Comparison of ENCODE assay signal across 24 cellular contexts in genomic region chr17:74268554-74268953, GRCh38. TPM values are rescaled to one million over a fixed set of nuclear protein-coding genes. Genes with fewer than 3 reads are reported as not detected.
DNase-seq lines count a peak whose midpoint lies in the region; ATAC-seq, FAIRE-seq and TF ChIP-seq lines count a peak whose summit lies in the region.
"Had no signal": no experiment of that assay in that cellular context is flagged by ENCODE, and none has a peak within 500 bp of the region (broad histone marks: within the 10 kb centered on the region; RNA-seq: fewer than 3 reads in every experiment).

No MANE protein-coding gene starts in this region.

- DNase-seq in stimulated activated naive CD8-positive, alpha-beta T cell treated with anti-CD3 and anti-CD28 coated beads, Interleukin-15, amount 100 ng/mL, for 72 hours: no peak
- no peak for DNase-seq in stimulated activated naive CD8-positive, alpha-beta T cell treated with anti-CD3 and anti-CD28 coated beads, Interleukin-15, Interleukin-2, amounts not matched to agents 100 U/mL and 50 U/mL, for 24 hours
- DNase-seq in T-helper 17 cell (no peak), neural progenitor cell (ENCODE audit: low spot score) (no peak), posterior vena cava (ENCODE audit: low spot score) (no peak), HTR-8/SVneo (ENCODE audit: insufficient read length, low spot score) (no peak), 8988T (no peak), suprapubic skin (ENCODE audit: low spot score in 2 of 2) (no peak)
- DNase-seq: C1 segment of cervical spinal cord, GF-D8, GOT3, KBM-7, MV-4-11, NCI-H1417, NCI-H187, NCI-H2107, NCI-H510A treated with DMSO at 0.1 percent for 48 hours, NCI-H774, PC-3, SIG-M5 had no signal

- no peak overlapping the region for H2AFZ ChIP-seq in neural progenitor cell (replicated peaks)

- H3K36me3 Mint-ChIP-seq in T-helper 17 cell (ENCODE audit: low read depth): no peaks in the 10 kb centered on the region
- no peaks in the 10 kb centered on the region for H3K36me3 Mint-ChIP-seq in neural progenitor cell

- no peak for TF ChIP-seq POLR2A in suprapubic skin (IDR thresholded peaks at IDR 0.05)

- peaks cover 5% of the 10 kb centered on the region for H3K27me3 ChIP-seq in neural progenitor cell
- H3K27me3 ChIP-seq in suprapubic skin: peaks cover 4% of the 10 kb centered on the region

- peak overlapping the region; percentile 42 to 54 for H3K27ac Mint-ChIP-seq in stimulated activated naive CD8-positive, alpha-beta T cell treated with anti-CD3 and anti-CD28 coated beads, Interleukin-15, amount 100 ng/mL, for 72 hours
- H3K27ac Mint-ChIP-seq in T-helper 17 cell (peak overlapping the region; percentile 37), neural progenitor cell (peak overlapping the region; percentile 72)

- intact Hi-C loops in posterior vena cava (cut with DNase I): no loop called here

- H3K4me2 ChIP-seq in neural progenitor cell: no peak overlapping the region

- H3K4me1 Mint-ChIP-seq in stimulated activated naive CD8-positive, alpha-beta T cell treated with anti-CD3 and anti-CD28 coated beads, Interleukin-15, amount 100 ng/mL, for 72 hours: peaks cover 25% of the 10 kb centered on the region
- peaks cover 15% of the 10 kb centered on the region for H3K4me1 Mint-ChIP-seq in T-helper 17 cell
- H3K4me1 Mint-ChIP-seq in neural progenitor cell: peaks cover 48% of the 10 kb centered on the region

- peaks cover 42% of the 10 kb centered on the region for H3K27me3 Mint-ChIP-seq in stimulated activated naive CD8-positive, alpha-beta T cell treated with anti-CD3 and anti-CD28 coated beads, Interleukin-15, amount 100 ng/mL, for 72 hours
- H3K27me3 Mint-ChIP-seq in T-helper 17 cell (peaks cover 7% of the 10 kb centered on the region), neural progenitor cell (ENCODE audit: insufficient read depth, low read depth) (peaks cover 17% of the 10 kb centered on the region)

- H3K9me3 Mint-ChIP-seq in stimulated activated naive CD8-positive, alpha-beta T cell treated with anti-CD3 and anti-CD28 coated beads, Interleukin-15, amount 100 ng/mL, for 72 hours: no peaks in the 10 kb centered on the region
- no peaks in the 10 kb centered on the region for H3K9me3 Mint-ChIP-seq in neural progenitor cell

- H3K36me3 ChIP-seq in neural progenitor cell (no peaks in the 10 kb centered on the region), suprapubic skin (no peaks in the 10 kb centered on the region)

- peaks cover 15% of the 10 kb centered on the region for H3F3A ChIP-seq in neural progenitor cell (ENCODE audit: low read depth)

- H3K4me3 ChIP-seq in neural progenitor cell (no peak overlapping the region), suprapubic skin (no peak overlapping the region)

- no peaks in the 10 kb centered on the region for H4K20me1 ChIP-seq in neural progenitor cell (ENCODE audit: low read depth)

- no peak overlapping the region for H3K4me3 Mint-ChIP-seq in stimulated activated naive CD8-positive, alpha-beta T cell treated with anti-CD3 and anti-CD28 coated beads, Interleukin-15, amount 100 ng/mL, for 72 hours
- H3K4me3 Mint-ChIP-seq in T-helper 17 cell: no peak overlapping the region
- peak overlapping the region; percentile 11 for H3K4me3 Mint-ChIP-seq in neural progenitor cell

- no peak overlapping the region for H3K27ac ChIP-seq in neural progenitor cell
- no peak overlapping the region for H3K27ac ChIP-seq in suprapubic skin
- H3K27ac ChIP-seq: RWPE1 had no signal

- peaks cover 20% of the 10 kb centered on the region for H3K4me1 ChIP-seq in neural progenitor cell
- H3K4me1 ChIP-seq in suprapubic skin: peaks cover 2% of the 10 kb centered on the region

- H3K9me3 ChIP-seq in T-helper 17 cell (ENCODE audit: control insufficient read depth, low read length, poor library complexity, severe bottlenecking) (no peaks in the 10 kb centered on the region), neural progenitor cell (ENCODE audit: low read depth) (no peaks in the 10 kb centered on the region), suprapubic skin (no peaks in the 10 kb centered on the region)

- no peak for FAIRE-seq in HTR-8/SVneo (lab: Jason Lieb, UNC)
- FAIRE-seq: D721Med had no signal

- 61% methylated on average over 7 of the region's 8 CpGs for WGBS in suprapubic skin

- no peak for ATAC-seq in stimulated activated naive CD8-positive, alpha-beta T cell treated with anti-CD3 and anti-CD28 coated beads, Interleukin-15, amount 100 ng/mL, for 72 hours
- ATAC-seq in stimulated activated naive CD8-positive, alpha-beta T cell treated with anti-CD3 and anti-CD28 coated beads, Interleukin-15, Interleukin-2, amounts not matched to agents 100 U/mL and 50 U/mL, for 24 hours: no peak
- no peak for ATAC-seq in T-helper 17 cell
- ATAC-seq: PC-3, SK-N-SH treated with all-trans-retinoic acid at 6 μM for 48 hours had no signal

- TF ChIP-seq CTCF in neural progenitor cell (IDR thresholded peaks at IDR 0.05) (no peak), suprapubic skin (IDR thresholded peaks at IDR 0.05) (no peak)

- H3K9ac ChIP-seq in neural progenitor cell: no peak overlapping the region

- no peaks in the 10 kb centered on the region for H3K79me2 ChIP-seq in neural progenitor cell (ENCODE audit: low read depth)

- TF ChIP-seq EP300 in suprapubic skin (IDR thresholded peaks at IDR 0.05): no peak

RNA-seq across cellular contexts. Expression of gene DNAI2, which starts 5.5 kb away (rescaled TPM):
- total RNA-seq in T-helper 17 cell (1 to 10 TPM; 4.1 to 4.2 TPM), neural progenitor cell (ENCODE audit: low replicate concordance) (not detected in 2 replicates), posterior vena cava (not detected), suprapubic skin (not detected)
- total RNA-seq: A673, PC-3 had no signal

RNA-seq across cellular contexts. Expression of gene TTYH2, which starts 55.2 kb away (rescaled TPM):
- total RNA-seq in T-helper 17 cell (10 to 100 TPM; 19.8 to 23.2 TPM), neural progenitor cell (ENCODE audit: low replicate concordance) (3.2 and 5.8 TPM in 2 replicates), posterior vena cava (1 to 10 TPM; 3.2 to 5.5 TPM), suprapubic skin (10 to 100 TPM in 1 of 4 donors, 1 to 10 TPM in 3; 5.7 to 12.0 (median 8.2) TPM)

RNA-seq across cellular contexts. Expression of gene KIF19, which starts 57.5 kb away (rescaled TPM):
- total RNA-seq in T-helper 17 cell (1 to 10 TPM; 2.3 to 2.8 TPM), neural progenitor cell (ENCODE audit: low replicate concordance) (0.15 and 0.62 TPM in 2 replicates), posterior vena cava (1 to 10 TPM; 1.4 to 2.3 TPM), suprapubic skin (1 to 10 TPM in 2 of 4 donors, under 1 TPM in 2; 0.34 to 1.3 (median 1.0) TPM)
- total RNA-seq: A673, PC-3 had no signal
